ENCODE assay signal across 8 cellular contexts in the genomic region with DNA sequence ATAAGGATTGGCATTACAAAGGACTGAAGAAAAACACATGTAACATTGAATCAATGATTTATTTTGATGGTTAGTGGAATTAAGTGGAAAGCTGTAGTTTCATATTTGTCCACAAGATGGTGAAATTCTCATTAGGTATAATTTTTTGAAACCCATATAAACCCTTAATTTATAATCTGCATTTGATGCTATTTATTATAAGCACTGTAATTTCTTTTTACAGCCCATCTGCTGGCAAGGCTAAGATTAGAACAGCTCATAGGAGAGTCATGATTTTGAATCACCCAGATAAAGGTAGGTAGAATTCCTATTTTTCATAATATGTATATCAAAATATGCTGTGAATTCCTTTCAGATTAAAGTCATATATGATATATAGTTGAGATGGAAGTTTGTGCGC.
A peak's percentile ranks its signal among the peaks of the same experiment; 100 is the strongest.
DNase-seq lines count a peak whose midpoint lies in the region; ATAC-seq, FAIRE-seq and TF ChIP-seq lines count a peak whose summit lies in the region.

No MANE protein-coding gene starts in this region.

- no peak for TF ChIP-seq POLR2A in GM12892 (IDR thresholded peaks at IDR 0.05; ENCODE audit: low read depth, low read length)

- DNase-seq in BJ (ENCODE audit: low read depth) (no peak), HT-29 (ENCODE audit: low spot score) (peak; percentile 68), T-helper 17 cell (no peak), inferior parietal cortex (ENCODE audit: extremely low spot score) (peak; percentile 73), GM12892 (ENCODE audit: insufficient read length) (no peak)

- H3K36me3 ChIP-seq in BJ (ENCODE audit: control insufficient read depth, insufficient read depth, low read length): no peaks in the 10 kb centered on the region

- H3K4me3 ChIP-seq in BJ (ENCODE audit: low read depth, low read length): no peak overlapping the region

- POLR2A ChIA-PET in BJ (lab: Charles Lee): no interaction called here

- peaks cover 2% of the 10 kb centered on the region for H3K36me3 Mint-ChIP-seq in T-helper 17 cell (ENCODE audit: low read depth)

- no peaks in the 10 kb centered on the region for H3K9me3 ChIP-seq in T-helper 17 cell (ENCODE audit: control insufficient read depth, low read length, poor library complexity, severe bottlenecking)

- H3K4me3 Mint-ChIP-seq in T-helper 17 cell: no peak overlapping the region

- peak; percentile 40; the same call in 1 of the 2 replicates for TF ChIP-seq CTCF in BJ (IDR thresholded peaks at IDR 0.05; ENCODE audit: insufficient read depth, low read depth, low read length)

- peaks cover 3% of the 10 kb centered on the region for H3K4me1 Mint-ChIP-seq in T-helper 17 cell

- CTCF ChIA-PET in BJ (lab: Yijun Ruan, JAX): interaction anchor here (0.9 to 2.3 kb wide), 9 partner anchors 9 to 719 kb away, joined by 3 to 7 read pairs (median 3); no protein-coding TSS in a partner anchor

- no peaks in the 10 kb centered on the region for H3K27me3 Mint-ChIP-seq in T-helper 17 cell

- no peaks in the 10 kb centered on the region for H3K27me3 ChIP-seq in BJ (ENCODE audit: control insufficient read depth, insufficient read depth, low read length)

- no peak overlapping the region for H3K27ac Mint-ChIP-seq in T-helper 17 cell

- ATAC-seq in T-helper 17 cell (peak; percentile 33), HG03196 (IDR thresholded peaks at IDR 0.05; ENCODE audit: unreplicated experiment) (no peak), HG02642 (IDR thresholded peaks at IDR 0.05; ENCODE audit: poor library complexity, unreplicated experiment) (no peak), GM18858 (IDR thresholded peaks at IDR 0.05; ENCODE audit: unreplicated experiment) (no peak)

- no peak for FAIRE-seq in GM12892 (lab: Jason Lieb, UNC)

Comparison
In these comparisons a context has a peak if more than half of its experiments do, and no peak if none do; other contexts are left out.
1. DNase-seq: peak in HT-29 (single experiment) and inferior parietal cortex (single experiment); none in BJ (single experiment), T-helper 17 cell (0 of 3) and GM12892 (single experiment).